In the genomic region with DNA sequence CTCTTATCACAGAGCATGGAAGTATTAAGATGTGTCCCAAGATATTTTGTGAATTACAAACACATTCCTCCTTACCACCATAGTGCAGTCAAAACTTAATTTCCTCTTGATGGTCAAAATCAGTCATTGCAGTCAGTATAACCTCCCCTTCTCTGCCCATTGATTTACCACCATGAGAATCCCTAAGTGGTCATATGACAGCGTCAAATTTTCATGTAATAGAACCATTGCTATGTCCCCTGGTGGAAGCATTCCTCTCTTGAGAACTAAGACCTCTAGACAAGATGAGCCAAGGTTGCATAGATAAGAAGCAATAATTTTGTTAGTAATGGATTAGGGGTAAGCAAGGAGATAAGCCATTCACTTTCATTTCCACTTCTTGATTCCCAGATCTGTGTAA, we compare ENCODE assay signal across 19 cellular contexts. TPM values are rescaled to one million over a fixed set of nuclear protein-coding genes. Genes with fewer than 3 reads are reported as not detected.
"Had no signal": no experiment of that assay in that cellular context is flagged by ENCODE, and none has a peak within 500 bp of the region (broad histone marks: within the 10 kb centered on the region; RNA-seq: fewer than 3 reads in every experiment).

No MANE protein-coding gene starts in this region.

- H3K27ac ChIP-seq: coronary artery, dorsolateral prefrontal cortex, esophagus muscularis mucosa, foreskin keratinocyte, gastroesophageal sphincter, heart right ventricle, left lung, lower lobe of right lung had no signal

- H3K27ac Mint-ChIP-seq: mesothelial cell of epicardium had no signal

- H3K9me3 Mint-ChIP-seq: mesothelial cell of epicardium, naive B cell had no signal

- H3K27me3 Mint-ChIP-seq: naive B cell had no signal

- H3K9me3 ChIP-seq: esophagus muscularis mucosa, gastroesophageal sphincter, heart right ventricle, left lung, lower lobe of right lung, mucosa of descending colon had no signal

- H3K4me3 Mint-ChIP-seq: mesothelial cell of epicardium, naive B cell had no signal

- H3K36me3 Mint-ChIP-seq: mesothelial cell of epicardium, naive B cell had no signal

- H3K4me3 ChIP-seq: coronary artery, dorsolateral prefrontal cortex, esophagus muscularis mucosa, gastroesophageal sphincter, heart right ventricle, left lung, lower lobe of right lung, mucosa of descending colon had no signal

- H3K36me3 ChIP-seq: esophagus muscularis mucosa, gastroesophageal sphincter, heart right ventricle, left lung, lower lobe of right lung had no signal

- H3K27me3 ChIP-seq: dorsolateral prefrontal cortex, esophagus muscularis mucosa, foreskin keratinocyte, gastroesophageal sphincter, heart right ventricle, left lung had no signal

- ATAC-seq: foreskin keratinocyte, gastroesophageal sphincter, heart right ventricle, left cardiac atrium, left lung, left ventricle myocardium superior, lower lobe of right lung, mucosa of descending colon had no signal

- DNase-seq: dermis blood vessel endothelial cell; dorsolateral prefrontal cortex; effector CD4-positive, alpha-beta T cell; effector memory CD4-positive, alpha-beta T cell; foreskin keratinocyte; head of caudate nucleus; heart right ventricle; hippocampal formation; left cardiac atrium; left lung; left ventricle myocardium superior; lower lobe of right lung; mesenchymal stem cell; mucosa of descending colon; naive B cell had no signal

- H3K4me1 ChIP-seq: esophagus muscularis mucosa, foreskin keratinocyte, gastroesophageal sphincter, heart right ventricle, left lung, lower lobe of right lung had no signal

RNA-seq across cellular contexts. Expression of a gene that starts 49.7 kb away (rescaled TPM):
- total RNA-seq: foreskin keratinocyte had no signal
- polyA plus RNA-seq: foreskin keratinocyte had no signal
